7 cellular contexts compared by ENCODE assay signal in genomic region chr10:48523820-48524758, GRCh38.
DNase-seq lines count a peak whose midpoint lies in the region; ATAC-seq and TF ChIP-seq lines count a peak whose summit lies in the region.

No MANE protein-coding gene starts in this region.

- CTCF ChIA-PET in GM10248 (lab: Yijun Ruan, JAX) = interaction anchor here (0.6 to 1.7 kb wide), 7 partner anchors 10 to 132 kb away, joined by 3 to 7 read pairs (median 3); no protein-coding TSS in a partner anchor

- no peak overlapping the region for H3K27ac Mint-ChIP-seq in endodermal cell

- no peaks in the 10 kb centered on the region for H3K9me3 Mint-ChIP-seq in endodermal cell

- DNase-seq in GM10248 (ENCODE audit: extremely low spot score) = peak; percentile 51
- peak; percentile 3 for DNase-seq in MV-4-11 (lab: John Stamatoyannopoulos, UW)
- DNase-seq in endodermal cell = peak; percentile 87
- no peak for DNase-seq in COLO829 (ENCODE audit: low spot score)

- H3K4me3 Mint-ChIP-seq in endodermal cell = peak overlapping the region; percentile 63

- WGBS in endodermal cell (ENCODE audit: insufficient coverage in 1 of 2, insufficient read length in 1 of 2), 2 experiments = 4 to 5% methylated on average over 38 to 93 of the region's 93 CpGs

- TF ChIP-seq CTCF in GM10248 (IDR thresholded peaks at IDR 0.05; ENCODE audit: control extremely low read depth, extremely low read depth, low read depth, missing control alignments) = peak; percentile 37
- TF ChIP-seq CTCF in endodermal cell (conservative IDR thresholded peaks at IDR 0.05) = peak; percentile 94

- H3K9me3 ChIP-seq in endodermal cell (ENCODE audit: control insufficient read depth, low read length) (no peaks in the 10 kb centered on the region), muscle layer of duodenum (ENCODE audit: control insufficient read depth in 1 of 2, low read length in 2 of 2) (no peaks in the 10 kb centered on the region)

- POLR2A ChIA-PET in GM10248 (lab: Yijun Ruan, JAX) = no interaction called here

- no peaks in the 10 kb centered on the region for H3K36me3 Mint-ChIP-seq in endodermal cell (ENCODE audit: low read depth)

- H3K4me3 ChIP-seq in endodermal cell (ENCODE audit: low read length) (peak overlapping the region; percentile 82), muscle layer of duodenum (ENCODE audit: low read depth in 1 of 2, low read length in 2 of 2) (peak overlapping the region; percentile 40 to 69)

- H3K4me1 ChIP-seq in endodermal cell (ENCODE audit: control insufficient read depth, insufficient read depth, low read length) = peaks cover 6% of the 10 kb centered on the region
- peaks cover 0 to 14% of the 10 kb centered on the region in 2 donors for H3K4me1 ChIP-seq in muscle layer of duodenum (ENCODE audit: control insufficient read depth in 1 of 2, insufficient read depth in 2 of 2, low read length in 2 of 2)

- H3K27ac ChIP-seq in endodermal cell (ENCODE audit: low read depth, low read length) (no peak overlapping the region), muscle layer of duodenum (ENCODE audit: low read length) (no peak overlapping the region)

- peaks cover 42% of the 10 kb centered on the region for H3K27me3 Mint-ChIP-seq in endodermal cell (ENCODE audit: insufficient read depth)

- H3K36me3 ChIP-seq in endodermal cell (ENCODE audit: control insufficient read depth, insufficient read depth, low read length) (no peaks in the 10 kb centered on the region), muscle layer of duodenum (ENCODE audit: control insufficient read depth in 1 of 2, insufficient read depth in 2 of 2, low read length in 2 of 2) (no peaks in the 10 kb centered on the region)

- no peak overlapping the region for H3K9ac ChIP-seq in endodermal cell (ENCODE audit: extremely low read depth, low read length, poor library complexity, severe bottlenecking)

- H3K4me1 Mint-ChIP-seq in endodermal cell = peaks cover 26% of the 10 kb centered on the region

- ATAC-seq in GM21825 (IDR thresholded peaks at IDR 0.05; ENCODE audit: unreplicated experiment) (no peak), HG03139 (IDR thresholded peaks at IDR 0.05; ENCODE audit: unreplicated experiment) (no peak)

- H3K27me3 ChIP-seq in endodermal cell (ENCODE audit: control insufficient read depth, insufficient read depth, low read length, poor library complexity, severe bottlenecking) (peaks cover 29% of the 10 kb centered on the region), muscle layer of duodenum (ENCODE audit: low read depth, low read length) (no peaks in the 10 kb centered on the region)
